ENCODE assay signal across 25 cellular contexts in the genomic region with DNA sequence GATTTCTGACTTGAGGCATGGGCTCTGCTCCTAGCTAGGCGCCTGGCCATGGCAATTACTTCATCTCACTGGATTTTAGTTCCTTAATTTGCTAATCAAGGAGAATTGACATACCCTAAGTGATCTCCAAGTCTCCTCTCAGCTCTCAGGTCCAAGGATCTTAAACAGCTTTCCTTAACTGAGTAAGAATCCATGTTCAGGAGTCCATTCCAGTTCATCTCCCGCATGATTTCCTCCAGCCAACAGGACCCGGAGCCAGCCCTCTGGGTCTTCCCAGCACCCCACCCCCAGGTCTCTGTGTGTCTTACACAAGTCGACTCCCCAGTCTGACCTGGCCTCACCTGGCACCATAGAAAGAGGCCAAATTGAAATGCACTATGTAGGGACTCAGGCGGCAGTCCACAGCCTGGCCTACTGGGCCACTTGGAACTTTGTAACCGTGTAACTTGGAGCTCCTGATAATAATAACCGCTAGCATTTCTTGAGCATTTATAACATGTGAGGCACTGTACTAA.
"Had no signal": no experiment of that assay in that cellular context is flagged by ENCODE, and none has a peak within 500 bp of the region (broad histone marks: within the 10 kb centered on the region; RNA-seq: fewer than 3 reads in every experiment).

No MANE protein-coding gene starts in this region.

- H3K27ac ChIP-seq: left ventricle myocardium inferior, right atrium auricular region, skin epidermis, stomach, testis, thyroid gland, transverse colon, upper lobe of left lung, vagina had no signal

- H3K9me3 Mint-ChIP-seq: immature natural killer cell; naive thymus-derived CD4-positive, alpha-beta T cell; natural killer cell treated with Interleukin-12 subunit alpha and Interleukin-12 subunit beta and Interleukin-15 and Interleukin-18, amount 100 ng/mL, for 72 hours; stimulated activated naive B cell treated with anti-CD40 and anti-IgM and Interleukin-4, amounts not matched to agents 10 μg/mL and 1 μg/mL and 100 μg/mL, for 72 hours had no signal

- H3K27ac Mint-ChIP-seq: immature natural killer cell; naive thymus-derived CD4-positive, alpha-beta T cell; natural killer cell treated with Interleukin-12 subunit alpha and Interleukin-12 subunit beta and Interleukin-15 and Interleukin-18, amount 100 ng/mL, for 72 hours; progenitor cell of endocrine pancreas; stimulated activated naive B cell treated with anti-CD40 and anti-IgM and Interleukin-4, amounts not matched to agents 10 μg/mL and 1 μg/mL and 100 μg/mL, for 72 hours had no signal

- DNase-seq: hypothalamus; immature natural killer cell; left ventricle myocardium inferior; mesendoderm; midbrain; mucosa of descending colon; naive thymus-derived CD4-positive, alpha-beta T cell; nucleus accumbens; stimulated activated CD4-positive, alpha-beta T cell treated with anti-CD3 and anti-CD28 coated beads, Interleukin-12 subunit alpha, Interleukin-12 subunit beta, amount 100 ng/mL, for 4 hours; stimulated activated CD4-positive, alpha-beta T cell treated with anti-CD3 and anti-CD28 coated beads, Interleukin-15, amount 100 ng/mL, for 24 hours; stimulated activated CD4-positive, alpha-beta T cell treated with anti-CD3 and anti-CD28 coated beads, Interleukin-2, amount 100 ng/mL, for 24 hours; stimulated activated CD4-positive, alpha-beta T cell treated with anti-CD3 and anti-CD28 coated beads, Interleukin-4, amount 100 ng/mL, for 1 hour; stimulated activated naive B cell treated with anti-CD40 and anti-IgM and Interleukin-4, amounts not matched to agents 10 μg/mL and 1 μg/mL and 100 μg/mL, for 72 hours; stimulated activated naive CD8-positive, alpha-beta T cell treated with anti-CD3 and anti-CD28 coated beads, Interleukin-15, Interleukin-2, amounts not matched to agents 100 U/mL and 50 U/mL, for 24 hours; stomach; testis; thyroid gland; transverse colon; upper lobe of left lung had no signal

- H3K9me3 ChIP-seq: left ventricle myocardium inferior, mucosa of descending colon, right atrium auricular region, stomach, testis, thyroid gland, transverse colon, upper lobe of left lung, vagina had no signal

- H3K36me3 ChIP-seq: left ventricle myocardium inferior, right atrium auricular region, stomach, thyroid gland, transverse colon, upper lobe of left lung, vagina had no signal

- H3K27me3 ChIP-seq: right atrium auricular region, testis, thyroid gland, transverse colon, upper lobe of left lung, vagina had no signal

- H3K4me3 ChIP-seq: left ventricle myocardium inferior, lung, mucosa of descending colon, right atrium auricular region, skin epidermis, stomach, testis, thyroid gland, transverse colon, upper lobe of left lung, vagina had no signal

- H3K36me3 Mint-ChIP-seq: immature natural killer cell; natural killer cell treated with Interleukin-12 subunit alpha and Interleukin-12 subunit beta and Interleukin-15 and Interleukin-18, amount 100 ng/mL, for 72 hours; stimulated activated naive B cell treated with anti-CD40 and anti-IgM and Interleukin-4, amounts not matched to agents 10 μg/mL and 1 μg/mL and 100 μg/mL, for 72 hours had no signal

- H3K4me3 Mint-ChIP-seq: immature natural killer cell; naive thymus-derived CD4-positive, alpha-beta T cell; natural killer cell treated with Interleukin-12 subunit alpha and Interleukin-12 subunit beta and Interleukin-15 and Interleukin-18, amount 100 ng/mL, for 72 hours; stimulated activated naive B cell treated with anti-CD40 and anti-IgM and Interleukin-4, amounts not matched to agents 10 μg/mL and 1 μg/mL and 100 μg/mL, for 72 hours had no signal

- H3K4me1 ChIP-seq: left ventricle myocardium inferior, right atrium auricular region, stomach, testis, thyroid gland, upper lobe of left lung, vagina had no signal
